8 cellular contexts compared by ENCODE assay signal in the genomic region with DNA sequence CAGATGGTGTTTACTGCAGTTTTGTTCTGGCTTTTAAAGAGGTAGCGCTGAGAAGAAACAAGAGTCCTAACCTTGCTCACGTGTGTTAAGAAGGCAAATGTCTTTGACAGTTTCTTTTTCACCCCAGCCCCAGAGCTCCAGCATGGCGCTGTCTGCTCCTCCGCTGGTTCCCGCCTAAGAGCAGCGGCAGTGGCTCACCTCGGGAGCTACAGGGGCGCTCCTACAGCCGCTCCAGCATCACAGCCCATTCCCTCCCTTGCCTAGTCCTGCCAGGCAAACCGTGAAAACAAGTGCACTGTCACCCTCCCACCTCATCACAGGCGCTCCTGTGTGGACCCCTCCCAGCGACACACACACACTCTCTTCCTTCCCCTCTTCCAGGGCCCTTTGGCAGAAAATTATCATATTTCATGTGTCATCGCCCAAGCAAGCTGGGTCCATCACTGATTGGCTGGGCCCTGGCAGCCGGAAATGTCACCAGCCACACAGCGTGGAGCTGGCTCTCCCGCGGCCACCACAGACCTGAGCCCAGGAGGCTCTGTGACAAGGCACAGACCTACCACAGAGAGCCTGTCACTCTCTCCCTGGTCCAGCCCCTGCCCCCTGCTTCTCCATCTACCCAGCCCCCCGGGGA. TPM values are rescaled to one million over a fixed set of nuclear protein-coding genes. Genes with fewer than 3 reads are reported as not detected.
DNase-seq lines count a peak whose midpoint lies in the region; ATAC-seq and TF ChIP-seq lines count a peak whose summit lies in the region.

No MANE protein-coding gene starts in this region.

- in situ Hi-C loops in HAP-1 (cut with MboI; ENCODE audit: low sequenced_read_pairs) = no loop called here

- H3K4me1 ChIP-seq in HAP-1 (peaks cover 16% of the 10 kb centered on the region; the same call in 1 of the 2 replicates), psoas muscle (peaks cover 29% of the 10 kb centered on the region)

- no peak for TF ChIP-seq CTCF in psoas muscle (IDR thresholded peaks at IDR 0.05)

- H3K4me1 Mint-ChIP-seq in activated CD8-positive, alpha-beta memory T cell treated with anti-CD3 and anti-CD28 coated beads, Interleukin-2, amount 10 ng/mL, durations not matched to agents 7 days and 5 days = peaks cover 58% of the 10 kb centered on the region

- 21 to 53% (median 27%) methylated on average over 18 of the region's 18 CpGs for WGBS in psoas muscle, 3 donors

- H3K4me3 ChIP-seq in HAP-1 (peak overlapping the region; percentile 17), psoas muscle (peak overlapping the region; percentile 80)

- H3K36me3 Mint-ChIP-seq in activated CD8-positive, alpha-beta memory T cell treated with anti-CD3 and anti-CD28 coated beads, Interleukin-2, amount 10 ng/mL, durations not matched to agents 7 days and 5 days = peaks cover 4% of the 10 kb centered on the region

- peak; percentile 91 for ATAC-seq in activated CD8-positive, alpha-beta memory T cell treated with anti-CD3 and anti-CD28 coated beads, Interleukin-2, amount 10 ng/mL, durations not matched to agents 7 days and 5 days
- peak; percentile 90 to 96 (median 94) for ATAC-seq in psoas muscle
- ATAC-seq in GM18858 (IDR thresholded peaks at IDR 0.05; ENCODE audit: unreplicated experiment) = no peak
- no peak for ATAC-seq in HG02840 (IDR thresholded peaks at IDR 0.05; ENCODE audit: low FRiP score, unreplicated experiment)

- no peaks in the 10 kb centered on the region for H3K27me3 ChIP-seq in HAP-1 (ENCODE audit: low read depth)
- no peaks in the 10 kb centered on the region for H3K27me3 ChIP-seq in psoas muscle (ENCODE audit: insufficient read depth in 3 of 3, low read length in 2 of 3)

- DNase-seq in EH (ENCODE audit: low read depth) (peak; percentile 71), HAP-1 (ENCODE audit: low spot score in 2 of 2) (peak; percentile 28 to 76), NCI-H510A (lab: John Stamatoyannopoulos, UW) (peak; percentile 81), glomerular visceral epithelial cell (ENCODE audit: extremely low spot score) (peak; percentile 64), psoas muscle (peak; percentile 63 to 86)
- peak; percentile 95 for DNase-seq in activated CD8-positive, alpha-beta memory T cell treated with anti-CD3 and anti-CD28 coated beads, Interleukin-2, amount 10 ng/mL, durations not matched to agents 7 days and 5 days

- CTCF ChIA-PET in activated CD8-positive, alpha-beta memory T cell treated with anti-CD3 and anti-CD28 coated beads, Interleukin-2, amount 10 ng/mL, durations not matched to agents 7 days and 5 days (lab: Charles Lee) = interaction anchor here (0.8 to 8.2 kb wide), 11 partner anchors 10 to 346 kb away, joined by 3 to 107 read pairs (median 4); no protein-coding TSS in a partner anchor

- H3K36me3 ChIP-seq in HAP-1 (replicated peaks) (no peaks in the 10 kb centered on the region), psoas muscle (ENCODE audit: insufficient read depth in 1 of 2, low read depth in 1 of 2) (no peaks in the 10 kb centered on the region)

- intact Hi-C loops in psoas muscle (cut with DNase I) = loop anchor here in 1 of 2 donors (2.0 to 5.0 kb wide), 2 partner anchors 35 to 112 kb away; no protein-coding TSS in a partner anchor

- peak overlapping the region; percentile 98 for H3K4me3 Mint-ChIP-seq in activated CD8-positive, alpha-beta memory T cell treated with anti-CD3 and anti-CD28 coated beads, Interleukin-2, amount 10 ng/mL, durations not matched to agents 7 days and 5 days

- H3K9me3 Mint-ChIP-seq in activated CD8-positive, alpha-beta memory T cell treated with anti-CD3 and anti-CD28 coated beads, Interleukin-2, amount 10 ng/mL, durations not matched to agents 7 days and 5 days (ENCODE audit: low read depth) = peaks cover 2% of the 10 kb centered on the region

- peak overlapping the region; percentile 87 for H3K27ac ChIP-seq in psoas muscle

- H3K9me3 ChIP-seq in HAP-1 (no peaks in the 10 kb centered on the region), psoas muscle (no peaks in the 10 kb centered on the region)

- peak overlapping the region; percentile 98 for H3K27ac Mint-ChIP-seq in activated CD8-positive, alpha-beta memory T cell treated with anti-CD3 and anti-CD28 coated beads, Interleukin-2, amount 10 ng/mL, durations not matched to agents 7 days and 5 days

- H3K27me3 Mint-ChIP-seq in activated CD8-positive, alpha-beta memory T cell treated with anti-CD3 and anti-CD28 coated beads, Interleukin-2, amount 10 ng/mL, durations not matched to agents 7 days and 5 days = no peaks in the 10 kb centered on the region

RNA-seq across cellular contexts. Expression of a gene that starts 1.2 kb away (rescaled TPM):
- total RNA-seq in activated CD8-positive, alpha-beta memory T cell treated with anti-CD3 and anti-CD28 coated beads, Interleukin-2, amount 10 ng/mL, durations not matched to agents 7 days and 5 days = 10 to 100 TPM; 15.1 to 18.1 TPM
- 1 to 10 TPM; 2.1 to 3.4 (median 3.1) TPM for total RNA-seq in psoas muscle
- 1 to 10 TPM in 1 of 3 donors, under 1 TPM in 2; 0.70 to 1.4 (median 0.98) TPM for polyA plus RNA-seq in psoas muscle

Comparison
In these comparisons a context has a peak if more than half of its experiments do, and no peak if none do; other contexts are left out.
1. ATAC-seq: peak in activated CD8-positive, alpha-beta memory T cell treated with anti-CD3 and anti-CD28 coated beads, Interleukin-2, amount 10 ng/mL, durations not matched to agents 7 days and 5 days (single experiment) and psoas muscle (4 of 4); none in GM18858 (single experiment) and HG02840 (single experiment).
2. Peak in every context shown above with its lines, with median percentiles within 50 percentile points of each other: DNase-seq.